ENCODE assay signal across 11 cellular contexts in the genomic region with DNA sequence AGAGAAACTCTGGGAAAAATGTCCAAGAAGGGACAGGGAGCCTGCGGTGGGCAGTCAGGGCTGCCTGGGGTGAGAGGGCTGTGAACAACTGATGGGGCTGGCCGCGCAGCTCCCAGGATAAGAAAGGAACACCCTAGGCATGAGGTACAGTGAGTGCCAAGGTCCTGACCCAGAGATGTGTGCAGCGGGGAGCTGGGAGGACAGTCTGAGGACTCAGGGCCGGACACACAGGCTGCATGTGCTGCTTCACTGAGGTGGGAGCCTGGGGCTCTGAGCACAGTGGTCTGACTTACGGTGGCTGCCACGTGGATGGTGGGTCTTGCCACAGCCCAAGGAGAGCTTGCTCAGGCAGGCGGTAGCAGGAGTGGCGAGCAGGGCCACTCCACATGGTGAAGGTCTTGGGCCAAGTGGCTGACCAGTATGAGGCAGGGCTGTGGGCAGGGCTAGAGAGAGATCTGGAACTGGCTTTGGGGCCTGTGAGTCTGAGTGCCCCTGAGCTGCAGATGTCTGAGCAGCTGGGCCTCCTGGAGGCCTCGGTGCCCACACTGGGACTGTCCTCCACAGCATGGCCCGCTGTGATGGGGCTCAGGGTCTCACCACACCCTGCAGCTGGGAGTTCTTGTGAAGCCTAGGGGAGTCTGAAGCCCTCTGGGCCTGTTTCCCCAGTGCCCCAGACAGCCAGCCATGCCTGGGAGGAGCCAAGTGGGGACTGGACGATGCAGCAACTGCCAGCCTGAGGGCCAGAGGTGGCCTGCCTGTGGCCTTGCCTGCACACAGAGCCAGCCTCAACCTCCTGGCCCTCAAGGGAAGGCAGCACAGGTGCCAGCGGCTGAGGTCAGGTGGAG.
DNase-seq lines count a peak whose midpoint lies in the region; ATAC-seq and TF ChIP-seq lines count a peak whose summit lies in the region.
"Had no signal": no experiment of that assay in that cellular context is flagged by ENCODE, and none has a peak within 500 bp of the region (broad histone marks: within the 10 kb centered on the region; RNA-seq: fewer than 3 reads in every experiment).

No MANE protein-coding gene starts in this region.

- TF ChIP-seq CTCF in heart right ventricle (IDR thresholded peaks at IDR 0.05) (no peak), dorsolateral prefrontal cortex (IDR thresholded peaks at IDR 0.05 in 54 of 56, conservative IDR thresholded peaks at IDR 0.05 in 2 of 56; ENCODE audit: low read depth in 1 of 56, partially characterized antibody in 56 of 56) (no peak), neural progenitor cell (IDR thresholded peaks at IDR 0.05) (no peak)

- peaks cover 7% of the 10 kb centered on the region for H4K20me1 ChIP-seq in neural progenitor cell (ENCODE audit: low read depth)

- no peaks in the 10 kb centered on the region for H3K9me3 Mint-ChIP-seq in neural progenitor cell

- H3K36me3 ChIP-seq in heart right ventricle (no peaks in the 10 kb centered on the region), neural progenitor cell (no peaks in the 10 kb centered on the region), aorta (ENCODE audit: control insufficient read depth in 1 of 2, insufficient read depth in 2 of 2, low read length in 1 of 2) (no peaks in the 10 kb centered on the region)
- H3K36me3 ChIP-seq: SJSA1 had no signal

- H3K27me3 ChIP-seq in heart right ventricle (peaks cover 0 to 13% (median 6%) of the 10 kb centered on the region in 7 donors), dorsolateral prefrontal cortex (no peaks in the 10 kb centered on the region), neural progenitor cell (no peaks in the 10 kb centered on the region), aorta (ENCODE audit: control insufficient read depth in 1 of 2, insufficient read depth in 2 of 2, low read length in 1 of 2) (no peaks in the 10 kb centered on the region)
- H3K27me3 ChIP-seq: SJSA1 had no signal

- H3K9ac ChIP-seq in neural progenitor cell = no peak overlapping the region

- H3K4me2 ChIP-seq in neural progenitor cell = no peak overlapping the region

- intact Hi-C loops in Right ventricle myocardium inferior (cut with DNase I) = no loop called here
- intact Hi-C loops in heart right ventricle (cut with DNase I) = loop anchor here in 3 of 10 donors (5.0 to 10.0 kb wide), 3 partner anchors 138 to 148 kb away; no protein-coding TSS in a partner anchor
- intact Hi-C loops in dorsolateral prefrontal cortex (cut with DNase I) = loop anchor here in 1 of 2 donors (10.0 kb wide), 1 partner anchor 138 kb away; no protein-coding TSS in a partner anchor
- intact Hi-C loops in aorta (cut with DNase I) = no loop called here

- peak overlapping the region; percentile 60 for H3K27ac Mint-ChIP-seq in neural progenitor cell

- H3K36me3 Mint-ChIP-seq in neural progenitor cell = no peaks in the 10 kb centered on the region

- no peak overlapping the region for H3K27ac ChIP-seq in heart right ventricle
- H3K27ac ChIP-seq in dorsolateral prefrontal cortex = peak overlapping the region in 1 of 59 donors; percentile 27
- H3K27ac ChIP-seq in neural progenitor cell = no peak overlapping the region
- H3K27ac ChIP-seq in aorta (ENCODE audit: low read depth in 1 of 2, low read length in 2 of 2) = no peak overlapping the region
- H3K27ac ChIP-seq: HL-60, SJSA1 had no signal

- H3K9me3 ChIP-seq in heart right ventricle (no peaks in the 10 kb centered on the region), neural progenitor cell (ENCODE audit: low read depth) (no peaks in the 10 kb centered on the region), aorta (ENCODE audit: control insufficient read depth, low read length) (no peaks in the 10 kb centered on the region)
- H3K9me3 ChIP-seq: SJSA1 had no signal

- peak; percentile 40 for DNase-seq in Right ventricle myocardium inferior (ENCODE audit: missing footprints)
- no peak for DNase-seq in heart right ventricle
- peak in 8 of 10 donors; percentile 1 to 40 (median 28) for DNase-seq in dorsolateral prefrontal cortex
- DNase-seq in neural progenitor cell (ENCODE audit: low spot score) = no peak
- DNase-seq in aorta = peak; percentile 34 to 66
- DNase-seq in NCI-H2227 (lab: John Stamatoyannopoulos, UW; ENCODE audit: unreplicated experiment) = no peak
- no peak for DNase-seq in T-helper 2 cell
- DNase-seq: NCI-H187 treated with DMSO at 0.1 percent for 48 hours had no signal

- WGBS in heart right ventricle, 2 donors = 94 to 95% methylated on average over 13 of the region's 13 CpGs
- WGBS in aorta, 2 donors = 92 to 94% methylated on average over 13 of the region's 13 CpGs

- ATAC-seq in Right ventricle myocardium inferior = no peak
- ATAC-seq in heart right ventricle = no peak
- ATAC-seq in aorta (ENCODE audit: low FRiP score) = no peak
- no peak for ATAC-seq in GM19023 (IDR thresholded peaks at IDR 0.05; ENCODE audit: unreplicated experiment)

- no peaks in the 10 kb centered on the region for H3K79me2 ChIP-seq in neural progenitor cell (ENCODE audit: low read depth)

- H3K4me3 Mint-ChIP-seq in neural progenitor cell = no peak overlapping the region

- H3F3A ChIP-seq in neural progenitor cell (ENCODE audit: low read depth) = peaks cover 22% of the 10 kb centered on the region

- H3K27me3 Mint-ChIP-seq in neural progenitor cell (ENCODE audit: insufficient read depth, low read depth) = peaks cover 5% of the 10 kb centered on the region

- H3K4me1 ChIP-seq in heart right ventricle (peaks cover 0 to 10% (median 8%) of the 10 kb centered on the region in 9 donors), neural progenitor cell (no peaks in the 10 kb centered on the region), aorta (ENCODE audit: control insufficient read depth in 1 of 2, insufficient read depth in 2 of 2, low read length in 2 of 2) (no peaks in the 10 kb centered on the region)
- H3K4me1 ChIP-seq: SJSA1 had no signal

- peaks cover 7% of the 10 kb centered on the region for H3K4me1 Mint-ChIP-seq in neural progenitor cell

- H3K4me3 ChIP-seq in heart right ventricle (no peak overlapping the region), dorsolateral prefrontal cortex (no peak overlapping the region), neural progenitor cell (no peak overlapping the region), aorta (ENCODE audit: low read length in 2 of 2) (no peak overlapping the region)
- H3K4me3 ChIP-seq: SJSA1 had no signal

- H2AFZ ChIP-seq in neural progenitor cell (replicated peaks) = no peak overlapping the region

Comparison
In these comparisons a context has a peak if more than half of its experiments do, and no peak if none do; other contexts are left out.
1. DNase-seq: peak in Right ventricle myocardium inferior (single experiment), dorsolateral prefrontal cortex (8 of 10) and aorta (2 of 2); none in heart right ventricle (0 of 2), neural progenitor cell (single experiment), NCI-H2227 (single experiment) and T-helper 2 cell (0 of 5).